1 cellular context compared by ENCODE assay signal in genomic region chr2:119106301-119106897, GRCh38.
A peak's percentile ranks its signal among the peaks of the same experiment; 100 is the strongest.
TF ChIP-seq lines count a peak whose summit lies in the region.

No MANE protein-coding gene starts in this region.

TF ChIP-seq in HepG2, 621 proteins besides CTCF, POLR2A, EP300 and RAD21 (continued from another document and continues in another):
- TF ChIP-seq HMGA1 (CRISPR knock-in tag; conservative IDR thresholded peaks at IDR 0.05) (no peak), SP1 (IDR thresholded peaks at IDR 0.05) (no peak), SP1 (CRISPR knock-in tag; IDR thresholded peaks at IDR 0.05) (no peak), ZNF550 (CRISPR knock-in tag; IDR thresholded peaks at IDR 0.05; ENCODE audit: borderline replicate concordance) (no peak), ZC3H4 (CRISPR knock-in tag; IDR thresholded peaks at IDR 0.05; ENCODE audit: borderline replicate concordance) (no peak), TEAD3 (CRISPR knock-in tag; optimal IDR thresholded peaks at IDR 0.05; ENCODE audit: borderline replicate concordance) (no peak), IKZF1 (IDR thresholded peaks at IDR 0.05) (no peak), RARA (CRISPR knock-in tag; IDR thresholded peaks at IDR 0.05) (0 out of 2 replicates have a peak, but pooled peaks have one; percentile 27), PBX2 (CRISPR knock-in tag; IDR thresholded peaks at IDR 0.05) (no peak), SCMH1 (CRISPR knock-in tag; IDR thresholded peaks at IDR 0.05; ENCODE audit: borderline replicate concordance) (no peak), ZNF839 (CRISPR knock-in tag; IDR thresholded peaks at IDR 0.05; ENCODE audit: borderline replicate concordance) (no peak), ZNF337 (CRISPR knock-in tag; IDR thresholded peaks at IDR 0.05; ENCODE audit: borderline replicate concordance, low read depth) (no peak), ZIK1 (CRISPR knock-in tag; IDR thresholded peaks at IDR 0.05; ENCODE audit: borderline replicate concordance, low read depth) (no peak), PPARG (CRISPR knock-in tag; conservative IDR thresholded peaks at IDR 0.05) (0 out of 2 replicates have a peak, but pooled peaks have one; percentile 34), CREM (IDR thresholded peaks at IDR 0.05) (no peak), CREM (CRISPR knock-in tag; IDR thresholded peaks at IDR 0.05) (no peak), ZNF232 (CRISPR knock-in tag; IDR thresholded peaks at IDR 0.05; ENCODE audit: borderline replicate concordance) (peak; percentile 94; the same call in 1 of the 2 replicates), ZBTB43 (CRISPR knock-in tag; conservative IDR thresholded peaks at IDR 0.05) (peak; percentile 57; the same call in 1 of the 2 replicates), ZNF382 (CRISPR knock-in tag; IDR thresholded peaks at IDR 0.05; ENCODE audit: borderline replicate concordance) (no peak), GATAD1 (CRISPR knock-in tag; IDR thresholded peaks at IDR 0.05) (no peak), ZMAT5 (CRISPR knock-in tag; IDR thresholded peaks at IDR 0.05; ENCODE audit: borderline replicate concordance, low read depth) (no peak), SMYD3 (CRISPR knock-in tag; IDR thresholded peaks at IDR 0.05) (no peak), ZNF274 (CRISPR knock-in tag; IDR thresholded peaks at IDR 0.05) (no peak), NR1H2 (CRISPR knock-in tag; IDR thresholded peaks at IDR 0.05; ENCODE audit: borderline replicate concordance, low read depth) (no peak), KDM5A (IDR thresholded peaks at IDR 0.05; ENCODE audit: borderline replicate concordance, low read length) (no peak), MTF1 (CRISPR knock-in tag; IDR thresholded peaks at IDR 0.05) (peak; percentile 65; the same call in 1 of the 2 replicates), PCBP2 (optimal IDR thresholded peaks at IDR 0.05; ENCODE audit: low read depth, low read length, poor library complexity, severe bottlenecking) (no peak), ZNF24 (IDR thresholded peaks at IDR 0.05) (no peak), MTERF4 (CRISPR knock-in tag; IDR thresholded peaks at IDR 0.05) (no peak; the same call in 1 of the 2 replicates), SMARCC2 (IDR thresholded peaks at IDR 0.05) (no peak), MNT (IDR thresholded peaks at IDR 0.05) (no peak), KMT2A (CRISPR knock-in tag; IDR thresholded peaks at IDR 0.05) (no peak), FOXP4 (CRISPR knock-in tag; IDR thresholded peaks at IDR 0.05) (peak; percentile 17; the same call in 1 of the 2 replicates), NFE2 (CRISPR knock-in tag; IDR thresholded peaks at IDR 0.05) (no peak), ZNF7 (CRISPR knock-in tag; IDR thresholded peaks at IDR 0.05) (no peak), ZNF17 (CRISPR knock-in tag; IDR thresholded peaks at IDR 0.05) (no peak), ZBTB3 (CRISPR knock-in tag; IDR thresholded peaks at IDR 0.05; ENCODE audit: borderline replicate concordance, low read depth) (no peak), MAF1 (CRISPR knock-in tag; IDR thresholded peaks at IDR 0.05; ENCODE audit: borderline replicate concordance) (no peak), ZNF878 (CRISPR knock-in tag; IDR thresholded peaks at IDR 0.05) (no peak; the same call in 1 of the 2 replicates), MIER3 (CRISPR knock-in tag; IDR thresholded peaks at IDR 0.05; ENCODE audit: borderline replicate concordance) (no peak), AKAP8 (CRISPR knock-in tag; IDR thresholded peaks at IDR 0.05) (no peak), ZFP90 (CRISPR knock-in tag; IDR thresholded peaks at IDR 0.05; ENCODE audit: borderline replicate concordance) (no peak), POGZ (CRISPR knock-in tag; IDR thresholded peaks at IDR 0.05) (no peak), MIER2 (CRISPR knock-in tag; IDR thresholded peaks at IDR 0.05) (peak; percentile 99), FLYWCH1 (CRISPR knock-in tag; IDR thresholded peaks at IDR 0.05) (no peak), SP140L (CRISPR knock-in tag; IDR thresholded peaks at IDR 0.05; ENCODE audit: borderline replicate concordance) (0 out of 2 replicates have a peak, but pooled peaks have one; percentile 57), ZNF33A (CRISPR knock-in tag; IDR thresholded peaks at IDR 0.05; ENCODE audit: borderline replicate concordance) (no peak), ZBTB40 (IDR thresholded peaks at IDR 0.05) (no peak), ZBTB40 (CRISPR knock-in tag; IDR thresholded peaks at IDR 0.05) (no peak), NFYB (CRISPR knock-in tag; IDR thresholded peaks at IDR 0.05) (no peak), ZNF350 (CRISPR knock-in tag; IDR thresholded peaks at IDR 0.05; ENCODE audit: borderline replicate concordance, low read depth) (no peak), RBM39 (IDR thresholded peaks at IDR 0.05; ENCODE audit: low read depth, low read length, poor library complexity, severe bottlenecking) (no peak), ZBTB42 (CRISPR knock-in tag; IDR thresholded peaks at IDR 0.05) (0 out of 2 replicates have a peak, but pooled peaks have one; percentile 51)
